ENCODE assay signal across 1 cellular context in the genomic region with DNA sequence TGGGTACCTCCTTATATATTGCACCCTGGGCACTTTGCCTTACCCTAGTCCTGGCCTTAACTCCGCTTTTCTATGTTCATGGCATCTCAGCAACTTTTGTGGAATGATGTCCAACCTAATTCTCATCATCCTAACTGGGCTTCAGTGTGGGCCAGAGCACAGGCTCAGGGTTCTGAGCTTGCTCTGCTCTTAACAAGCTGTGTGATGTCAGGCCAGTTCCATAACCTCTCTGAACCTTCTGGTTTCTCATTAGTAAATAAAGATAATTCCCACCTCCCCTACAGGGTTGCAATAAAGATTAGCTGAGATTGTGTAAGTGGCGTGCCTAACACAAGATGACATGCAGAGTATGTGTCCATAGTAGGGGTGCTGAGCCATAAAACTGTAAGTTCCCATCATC.
TF ChIP-seq lines count a peak whose summit lies in the region.

No MANE protein-coding gene starts in this region.

TF ChIP-seq in K562, 482 proteins besides CTCF, POLR2A, EP300 and RAD21 (continued from another document):
- TF ChIP-seq, protein P1, sequence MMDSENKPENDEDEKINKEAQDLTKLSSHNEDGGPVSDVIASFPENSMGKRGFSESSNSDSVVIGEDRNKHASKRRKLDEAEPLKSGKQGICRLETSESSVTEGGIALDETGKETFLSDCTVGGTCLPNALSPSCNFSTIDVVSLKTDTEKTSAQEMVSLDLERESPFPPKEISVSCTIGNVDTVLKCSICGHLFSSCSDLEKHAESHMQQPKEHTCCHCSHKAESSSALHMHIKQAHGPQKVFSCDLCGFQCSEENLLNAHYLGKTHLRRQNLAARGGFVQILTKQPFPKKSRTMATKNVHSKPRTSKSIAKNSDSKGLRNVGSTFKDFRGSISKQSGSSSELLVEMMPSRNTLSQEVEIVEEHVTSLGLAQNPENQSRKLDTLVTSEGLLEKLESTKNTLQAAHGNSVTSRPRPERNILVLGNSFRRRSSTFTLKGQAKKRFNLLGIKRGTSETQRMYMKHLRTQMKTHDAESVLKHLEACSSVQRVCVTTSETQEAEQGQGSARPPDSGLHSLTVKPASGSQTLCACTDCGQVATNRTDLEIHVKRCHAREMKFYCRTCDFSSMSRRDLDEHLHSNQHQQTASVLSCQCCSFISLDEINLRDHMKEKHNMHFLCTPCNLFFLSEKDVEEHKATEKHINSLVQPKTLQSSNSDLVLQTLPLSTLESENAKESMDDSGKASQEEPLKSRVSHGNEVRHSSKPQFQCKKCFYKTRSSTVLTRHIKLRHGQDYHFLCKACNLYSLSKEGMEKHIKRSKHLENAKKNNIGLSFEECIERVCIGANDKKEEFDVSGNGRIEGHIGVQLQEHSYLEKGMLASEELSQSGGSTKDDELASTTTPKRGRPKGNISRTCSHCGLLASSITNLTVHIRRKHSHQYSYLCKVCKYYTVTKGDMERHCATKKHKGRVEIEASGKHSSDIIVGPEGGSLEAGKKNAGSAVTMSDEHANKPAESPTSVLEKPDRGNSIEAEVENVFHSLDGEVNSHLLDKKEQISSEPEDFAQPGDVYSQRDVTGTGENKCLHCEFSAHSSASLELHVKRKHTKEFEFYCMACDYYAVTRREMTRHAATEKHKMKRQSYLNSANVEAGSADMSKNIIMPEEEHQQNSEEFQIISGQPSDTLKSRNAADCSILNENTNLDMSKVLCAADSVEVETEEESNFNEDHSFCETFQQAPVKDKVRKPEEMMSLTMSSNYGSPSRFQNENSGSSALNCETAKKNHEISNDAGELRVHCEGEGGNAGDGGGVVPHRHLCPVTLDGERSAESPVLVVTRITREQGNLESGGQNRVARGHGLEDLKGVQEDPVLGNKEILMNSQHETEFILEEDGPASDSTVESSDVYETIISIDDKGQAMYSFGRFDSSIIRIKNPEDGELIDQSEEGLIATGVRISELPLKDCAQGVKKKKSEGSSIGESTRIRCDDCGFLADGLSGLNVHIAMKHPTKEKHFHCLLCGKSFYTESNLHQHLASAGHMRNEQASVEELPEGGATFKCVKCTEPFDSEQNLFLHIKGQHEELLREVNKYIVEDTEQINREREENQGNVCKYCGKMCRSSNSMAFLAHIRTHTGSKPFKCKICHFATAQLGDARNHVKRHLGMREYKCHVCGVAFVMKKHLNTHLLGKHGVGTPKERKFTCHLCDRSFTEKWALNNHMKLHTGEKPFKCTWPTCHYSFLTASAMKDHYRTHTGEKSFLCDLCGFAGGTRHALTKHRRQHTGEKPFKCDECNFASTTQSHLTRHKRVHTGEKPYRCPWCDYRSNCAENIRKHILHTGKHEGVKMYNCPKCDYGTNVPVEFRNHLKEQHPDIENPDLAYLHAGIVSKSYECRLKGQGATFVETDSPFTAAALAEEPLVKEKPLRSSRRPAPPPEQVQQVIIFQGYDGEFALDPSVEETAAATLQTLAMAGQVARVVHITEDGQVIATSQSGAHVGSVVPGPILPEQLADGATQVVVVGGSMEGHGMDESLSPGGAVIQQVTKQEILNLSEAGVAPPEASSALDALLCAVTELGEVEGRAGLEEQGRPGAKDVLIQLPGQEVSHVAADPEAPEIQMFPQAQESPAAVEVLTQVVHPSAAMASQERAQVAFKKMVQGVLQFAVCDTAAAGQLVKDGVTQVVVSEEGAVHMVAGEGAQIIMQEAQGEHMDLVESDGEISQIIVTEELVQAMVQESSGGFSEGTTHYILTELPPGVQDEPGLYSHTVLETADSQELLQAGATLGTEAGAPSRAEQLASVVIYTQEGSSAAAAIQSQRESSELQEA (IDR thresholded peaks at IDR 0.05; ENCODE audit: low read depth): no peak
- TF ChIP-seq KDM4B (IDR thresholded peaks at IDR 0.05; ENCODE audit: borderline replicate concordance in 2 of 2, low read depth in 1 of 2): no peak
- TF ChIP-seq CBFA2T2 (conservative IDR thresholded peaks at IDR 0.05): no peak
- TF ChIP-seq SP1 (CRISPR knock-in tag; IDR thresholded peaks at IDR 0.05): no peak
- TF ChIP-seq SMARCC2 (IDR thresholded peaks at IDR 0.05; ENCODE audit: low read depth): no peak
- TF ChIP-seq, protein P2, sequence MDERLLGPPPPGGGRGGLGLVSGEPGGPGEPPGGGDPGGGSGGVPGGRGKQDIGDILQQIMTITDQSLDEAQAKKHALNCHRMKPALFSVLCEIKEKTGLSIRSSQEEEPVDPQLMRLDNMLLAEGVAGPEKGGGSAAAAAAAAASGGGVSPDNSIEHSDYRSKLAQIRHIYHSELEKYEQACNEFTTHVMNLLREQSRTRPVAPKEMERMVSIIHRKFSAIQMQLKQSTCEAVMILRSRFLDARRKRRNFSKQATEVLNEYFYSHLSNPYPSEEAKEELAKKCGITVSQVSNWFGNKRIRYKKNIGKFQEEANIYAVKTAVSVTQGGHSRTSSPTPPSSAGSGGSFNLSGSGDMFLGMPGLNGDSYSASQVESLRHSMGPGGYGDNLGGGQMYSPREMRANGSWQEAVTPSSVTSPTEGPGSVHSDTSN (CRISPR knock-in tag; IDR thresholded peaks at IDR 0.05; ENCODE audit: low read depth): no peak
- TF ChIP-seq, protein P2 (tag; conservative IDR thresholded peaks at IDR 0.05; ENCODE audit: low read depth): no peak
- 0 out of 2 replicates have a peak, but pooled peaks have one; percentile 54 for TF ChIP-seq PTBP1 (IDR thresholded peaks at IDR 0.05; ENCODE audit: low read depth, low read length)
- no peak for TF ChIP-seq ZNF778 (CRISPR knock-in tag; IDR thresholded peaks at IDR 0.05)
- no peak for TF ChIP-seq NFYB (IDR thresholded peaks at IDR 0.05; ENCODE audit: extremely low read depth, insufficient read length)
- peak; percentile 95 for TF ChIP-seq RBM25 (IDR thresholded peaks at IDR 0.05; ENCODE audit: low read depth, low read length, severe bottlenecking)
- TF ChIP-seq ZFP36 (IDR thresholded peaks at IDR 0.05; ENCODE audit: low read depth, low read length, partially characterized antibody): peak; percentile 90
- no peak for TF ChIP-seq ZNF140 (CRISPR knock-in tag; IDR thresholded peaks at IDR 0.05)
- TF ChIP-seq CREBBP (IDR thresholded peaks at IDR 0.05; ENCODE audit: low read depth, low read length): no peak
- no peak for TF ChIP-seq POLR2H (tag; IDR thresholded peaks at IDR 0.05; ENCODE audit: low read depth)
- TF ChIP-seq, protein P3, sequence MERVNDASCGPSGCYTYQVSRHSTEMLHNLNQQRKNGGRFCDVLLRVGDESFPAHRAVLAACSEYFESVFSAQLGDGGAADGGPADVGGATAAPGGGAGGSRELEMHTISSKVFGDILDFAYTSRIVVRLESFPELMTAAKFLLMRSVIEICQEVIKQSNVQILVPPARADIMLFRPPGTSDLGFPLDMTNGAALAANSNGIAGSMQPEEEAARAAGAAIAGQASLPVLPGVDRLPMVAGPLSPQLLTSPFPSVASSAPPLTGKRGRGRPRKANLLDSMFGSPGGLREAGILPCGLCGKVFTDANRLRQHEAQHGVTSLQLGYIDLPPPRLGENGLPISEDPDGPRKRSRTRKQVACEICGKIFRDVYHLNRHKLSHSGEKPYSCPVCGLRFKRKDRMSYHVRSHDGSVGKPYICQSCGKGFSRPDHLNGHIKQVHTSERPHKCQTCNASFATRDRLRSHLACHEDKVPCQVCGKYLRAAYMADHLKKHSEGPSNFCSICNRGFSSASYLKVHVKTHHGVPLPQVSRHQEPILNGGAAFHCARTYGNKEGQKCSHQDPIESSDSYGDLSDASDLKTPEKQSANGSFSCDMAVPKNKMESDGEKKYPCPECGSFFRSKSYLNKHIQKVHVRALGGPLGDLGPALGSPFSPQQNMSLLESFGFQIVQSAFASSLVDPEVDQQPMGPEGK (CRISPR knock-in tag; IDR thresholded peaks at IDR 0.05; ENCODE audit: borderline replicate concordance): no peak
- TF ChIP-seq, protein P4, sequence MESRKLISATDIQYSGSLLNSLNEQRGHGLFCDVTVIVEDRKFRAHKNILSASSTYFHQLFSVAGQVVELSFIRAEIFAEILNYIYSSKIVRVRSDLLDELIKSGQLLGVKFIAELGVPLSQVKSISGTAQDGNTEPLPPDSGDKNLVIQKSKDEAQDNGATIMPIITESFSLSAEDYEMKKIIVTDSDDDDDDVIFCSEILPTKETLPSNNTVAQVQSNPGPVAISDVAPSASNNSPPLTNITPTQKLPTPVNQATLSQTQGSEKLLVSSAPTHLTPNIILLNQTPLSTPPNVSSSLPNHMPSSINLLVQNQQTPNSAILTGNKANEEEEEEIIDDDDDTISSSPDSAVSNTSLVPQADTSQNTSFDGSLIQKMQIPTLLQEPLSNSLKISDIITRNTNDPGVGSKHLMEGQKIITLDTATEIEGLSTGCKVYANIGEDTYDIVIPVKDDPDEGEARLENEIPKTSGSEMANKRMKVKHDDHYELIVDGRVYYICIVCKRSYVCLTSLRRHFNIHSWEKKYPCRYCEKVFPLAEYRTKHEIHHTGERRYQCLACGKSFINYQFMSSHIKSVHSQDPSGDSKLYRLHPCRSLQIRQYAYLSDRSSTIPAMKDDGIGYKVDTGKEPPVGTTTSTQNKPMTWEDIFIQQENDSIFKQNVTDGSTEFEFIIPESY (CRISPR knock-in tag; IDR thresholded peaks at IDR 0.05): no peak
- TF ChIP-seq ZKSCAN8 (CRISPR knock-in tag; IDR thresholded peaks at IDR 0.05): 0 out of 2 replicates have a peak, but pooled peaks have one; percentile 24
- TF ChIP-seq, protein P5, sequence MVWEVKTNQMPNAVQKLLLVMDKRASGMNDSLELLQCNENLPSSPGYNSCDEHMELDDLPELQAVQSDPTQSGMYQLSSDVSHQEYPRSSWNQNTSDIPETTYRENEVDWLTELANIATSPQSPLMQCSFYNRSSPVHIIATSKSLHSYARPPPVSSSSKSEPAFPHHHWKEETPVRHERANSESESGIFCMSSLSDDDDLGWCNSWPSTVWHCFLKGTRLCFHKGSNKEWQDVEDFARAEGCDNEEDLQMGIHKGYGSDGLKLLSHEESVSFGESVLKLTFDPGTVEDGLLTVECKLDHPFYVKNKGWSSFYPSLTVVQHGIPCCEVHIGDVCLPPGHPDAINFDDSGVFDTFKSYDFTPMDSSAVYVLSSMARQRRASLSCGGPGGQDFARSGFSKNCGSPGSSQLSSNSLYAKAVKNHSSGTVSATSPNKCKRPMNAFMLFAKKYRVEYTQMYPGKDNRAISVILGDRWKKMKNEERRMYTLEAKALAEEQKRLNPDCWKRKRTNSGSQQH (CRISPR knock-in tag; IDR thresholded peaks at IDR 0.05): no peak
- 0 out of 4 replicates have a peak, but pooled peaks of 1 of the 2 experiments have one; percentile 48 for TF ChIP-seq FOXA3 (CRISPR knock-in tag; conservative IDR thresholded peaks at IDR 0.05 in 1 of 2, IDR thresholded peaks at IDR 0.05 in 1 of 2)
- no peak for TF ChIP-seq SAFB (IDR thresholded peaks at IDR 0.05; ENCODE audit: borderline replicate concordance, low read depth, low read length)
- TF ChIP-seq SMARCA5 (IDR thresholded peaks at IDR 0.05): peak; percentile 74; the same call in 1 of the 2 replicates
- TF ChIP-seq CCNT2 (IDR thresholded peaks at IDR 0.05; ENCODE audit: borderline replicate concordance, extremely low read depth, insufficient read length, low read depth, low read length): no peak
- no peak for TF ChIP-seq MCM7 (IDR thresholded peaks at IDR 0.05)
- no peak for TF ChIP-seq DDX20 (tag; IDR thresholded peaks at IDR 0.05; ENCODE audit: low read depth)
- TF ChIP-seq HDAC2 (IDR thresholded peaks at IDR 0.05): 0 out of 2 replicates have a peak, but pooled peaks have one; percentile 73
- peak; percentile 15; the same call in 1 of the 2 replicates for TF ChIP-seq SMAD4 (CRISPR knock-in tag; conservative IDR thresholded peaks at IDR 0.05)
- no peak for TF ChIP-seq BHLHE40 (IDR thresholded peaks at IDR 0.05; ENCODE audit: low read length)
- TF ChIP-seq SNIP1 (IDR thresholded peaks at IDR 0.05; ENCODE audit: low read depth): no peak
- TF ChIP-seq, protein P6, sequence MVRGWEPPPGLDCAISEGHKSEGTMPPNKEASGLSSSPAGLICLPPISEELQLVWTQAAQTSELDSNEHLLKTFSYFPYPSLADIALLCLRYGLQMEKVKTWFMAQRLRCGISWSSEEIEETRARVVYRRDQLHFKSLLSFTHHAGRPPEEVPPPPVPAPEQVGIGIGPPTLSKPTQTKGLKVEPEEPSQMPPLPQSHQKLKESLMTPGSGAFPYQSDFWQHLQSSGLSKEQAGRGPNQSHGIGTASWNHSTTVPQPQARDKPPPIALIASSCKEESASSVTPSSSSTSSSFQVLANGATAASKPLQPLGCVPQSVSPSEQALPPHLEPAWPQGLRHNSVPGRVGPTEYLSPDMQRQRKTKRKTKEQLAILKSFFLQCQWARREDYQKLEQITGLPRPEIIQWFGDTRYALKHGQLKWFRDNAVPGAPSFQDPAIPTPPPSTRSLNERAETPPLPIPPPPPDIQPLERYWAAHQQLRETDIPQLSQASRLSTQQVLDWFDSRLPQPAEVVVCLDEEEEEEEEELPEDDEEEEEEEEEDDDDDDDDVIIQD (CRISPR knock-in tag; IDR thresholded peaks at IDR 0.05): no peak
- no peak for TF ChIP-seq ZNF668 (CRISPR knock-in tag; IDR thresholded peaks at IDR 0.05)
- TF ChIP-seq KLF13 (tag; IDR thresholded peaks at IDR 0.05; ENCODE audit: borderline replicate concordance, low read depth): no peak
- TF ChIP-seq RBM22 (IDR thresholded peaks at IDR 0.05; ENCODE audit: low read depth, low read length, poor library complexity, severe bottlenecking): no peak
- no peak for TF ChIP-seq JUN (IDR thresholded peaks at IDR 0.05; ENCODE audit: borderline replicate concordance, low read depth, low read length)
- 0 out of 2 replicates have a peak, but pooled peaks have one; percentile 45 for TF ChIP-seq JUN (CRISPR knock-in tag; IDR thresholded peaks at IDR 0.05; ENCODE audit: borderline replicate concordance)
- TF ChIP-seq KDM1A (IDR thresholded peaks at IDR 0.05): peak; percentile 72 to 84
- TF ChIP-seq PTRF (tag; IDR thresholded peaks at IDR 0.05): no peak
- no peak for TF ChIP-seq ARID1B (IDR thresholded peaks at IDR 0.05)
- TF ChIP-seq ZNF561 (CRISPR knock-in tag; conservative IDR thresholded peaks at IDR 0.05): no peak
- no peak for TF ChIP-seq TOE1 (IDR thresholded peaks at IDR 0.05; ENCODE audit: borderline replicate concordance)
- no peak for TF ChIP-seq TOE1 (CRISPR knock-in tag; IDR thresholded peaks at IDR 0.05; ENCODE audit: borderline replicate concordance, low read depth)
